8 cellular contexts compared by ENCODE assay signal in genomic region chr1:25617626-25618432, GRCh38. TPM values are rescaled to one million over a fixed set of nuclear protein-coding genes. Genes with fewer than 3 reads are reported as not detected.
DNase-seq lines count a peak whose midpoint lies in the region; ATAC-seq, FAIRE-seq and TF ChIP-seq lines count a peak whose summit lies in the region.

No MANE protein-coding gene starts in this region.

- peaks cover 42 to 69% (median 64%) of the 10 kb centered on the region in 4 donors for H3K4me1 Mint-ChIP-seq in naive thymus-derived CD8-positive, alpha-beta T cell

- H3K79me2 ChIP-seq in OCI-LY7 (ENCODE audit: insufficient read depth, low read depth, low read length), result no peaks in the 10 kb centered on the region

- TF ChIP-seq CTCF in OCI-LY7 (conservative IDR thresholded peaks at IDR 0.05; ENCODE audit: low read length), result no peak

- no peaks in the 10 kb centered on the region for H3K27me3 ChIP-seq in effector memory CD4-positive, alpha-beta T cell (replicated peaks; ENCODE audit: control insufficient read depth, insufficient read depth, low read length, poor library complexity, severe bottlenecking)

- FAIRE-seq in HTR-8/SVneo (lab: Jason Lieb, UNC), result no peak

- no peak overlapping the region for H3K27ac ChIP-seq in OCI-LY7 (ENCODE audit: low read depth, low read length, poor library complexity, severe bottlenecking)
- peak overlapping the region; percentile 61 for H3K27ac ChIP-seq in effector memory CD4-positive, alpha-beta T cell (ENCODE audit: insufficient read depth, low read length, poor library complexity, severe bottlenecking)

- no peak for ATAC-seq in naive thymus-derived CD8-positive, alpha-beta T cell
- ATAC-seq in HG03108 (IDR thresholded peaks at IDR 0.05; ENCODE audit: unreplicated experiment), result no peak

- POLR2A ChIA-PET in OCI-LY7 (lab: Charles Lee), result no interaction called here
- POLR2A ChIA-PET in naive thymus-derived CD8-positive, alpha-beta T cell (lab: Charles Lee), result interaction anchor here (0.6 to 8.6 kb wide), 35 partner anchors 8 to 1250 kb away, joined by 3 to 91 read pairs (median 4); partner anchors contain the start of genes MTFR1L and SELENON

- peak overlapping the region; percentile 86 to 98 (median 96) for H3K27ac Mint-ChIP-seq in naive thymus-derived CD8-positive, alpha-beta T cell

- H4K20me1 ChIP-seq in OCI-LY7 (ENCODE audit: insufficient read depth, low read length), result no peaks in the 10 kb centered on the region

- H3K36me3 Mint-ChIP-seq in naive thymus-derived CD8-positive, alpha-beta T cell, result no peaks in the 10 kb centered on the region

- H3K36me3 ChIP-seq in OCI-LY7 (ENCODE audit: insufficient read depth, low read length), result no peaks in the 10 kb centered on the region
- no peaks in the 10 kb centered on the region for H3K36me3 ChIP-seq in effector memory CD4-positive, alpha-beta T cell (ENCODE audit: control insufficient read depth, insufficient read depth, low read length)

- intact Hi-C loops in OCI-LY7 (cut with micrococcal nuclease; ENCODE audit: unreplicated experiment), result loop anchor here (2.0 to 5.0 kb wide), 5 partner anchors 56 to 194 kb away; no protein-coding TSS in a partner anchor

- no peaks in the 10 kb centered on the region for H3K9me2 ChIP-seq in OCI-LY7 (ENCODE audit: insufficient read depth, low read length)

- H3K9me3 ChIP-seq in OCI-LY7 (ENCODE audit: low read length), result no peaks in the 10 kb centered on the region
- H3K9me3 ChIP-seq in effector memory CD4-positive, alpha-beta T cell (ENCODE audit: control insufficient read depth, low read length), result no peaks in the 10 kb centered on the region

- peak overlapping the region; percentile 96 for H3K4me2 ChIP-seq in OCI-LY7 (ENCODE audit: low read length)

- peak; percentile 63 for DNase-seq in COLO668 (lab: John Stamatoyannopoulos, UW; ENCODE audit: unreplicated experiment)
- DNase-seq in OCI-LY7 (ENCODE audit: low spot score), result no peak
- no peak for DNase-seq in effector memory CD4-positive, alpha-beta T cell
- peak in 1 of 10 donors; percentile 18 for DNase-seq in naive thymus-derived CD8-positive, alpha-beta T cell
- DNase-seq in RPMI8226, result no peak
- DNase-seq in HTR-8/SVneo (ENCODE audit: insufficient read length, low spot score), result no peak
- no peak for DNase-seq in central memory CD4-positive, alpha-beta T cell

- H3K4me1 ChIP-seq in OCI-LY7 (ENCODE audit: insufficient read depth, low read length, poor library complexity, severe bottlenecking), result peaks cover 52% of the 10 kb centered on the region
- H3K4me1 ChIP-seq in effector memory CD4-positive, alpha-beta T cell (ENCODE audit: control insufficient read depth, insufficient read depth, low read length, poor library complexity, severe bottlenecking), result peaks cover 56% of the 10 kb centered on the region

- peak overlapping the region; percentile 89 for H3K4me3 ChIP-seq in OCI-LY7 (ENCODE audit: low read depth, low read length, poor library complexity, severe bottlenecking)
- H3K4me3 ChIP-seq in effector memory CD4-positive, alpha-beta T cell (ENCODE audit: insufficient read depth, low read depth, low read length, poor library complexity, severe bottlenecking), result peak overlapping the region; percentile 69

- BruUV-seq in OCI-LY7 (replicated peaks; lab: Mats Ljungman, UMichigan), result no TSS peak

- peaks cover 0 to 2% (median 0%) of the 10 kb centered on the region in 5 donors for H3K27me3 Mint-ChIP-seq in naive thymus-derived CD8-positive, alpha-beta T cell

- H3K4me3 Mint-ChIP-seq in naive thymus-derived CD8-positive, alpha-beta T cell, result peak overlapping the region; percentile 88 to 100 (median 97)

- H2AFZ ChIP-seq in OCI-LY7 (ENCODE audit: low read length), result no peak overlapping the region; the same call in 1 of the 2 replicates

- CTCF ChIA-PET in OCI-LY7 (lab: Charles Lee; ENCODE audit: unreplicated experiment), result no interaction called here

- H3K9me3 Mint-ChIP-seq in naive thymus-derived CD8-positive, alpha-beta T cell, result no peaks in the 10 kb centered on the region

RNA-seq across cellular contexts. Expression of gene MAN1C1, which starts 1.2 kb away (rescaled TPM):
- 2.4 and 3.0 TPM in 2 replicates for total RNA-seq in OCI-LY7 (2014; rRNA removed; shearing (Covaris generic))
- 4.6 and 4.9 TPM in 2 replicates for total RNA-seq in OCI-LY7 (2022)
- 10 to 100 TPM; 46.0 to 47.2 TPM for total RNA-seq in naive thymus-derived CD8-positive, alpha-beta T cell
- 10 to 100 TPM; 11.3 to 48.3 (median 11.7) TPM for polyA plus RNA-seq in naive thymus-derived CD8-positive, alpha-beta T cell

Comparison
In these comparisons a context has a peak if more than half of its experiments do, and no peak if none do; other contexts are left out.
1. RNA of gene MAN1C1, which starts 1.2 kb away (total RNA-seq): 46.0 to 47.2 TPM in naive thymus-derived CD8-positive, alpha-beta T cell; 2.4 to 4.9 TPM in OCI-LY7; every median in the first group is over 4 times any median in the second.